8 cellular contexts compared by ENCODE assay signal in genomic region chr7:73738612-73739386, GRCh38. TPM values are rescaled to one million over a fixed set of nuclear protein-coding genes. Genes with fewer than 3 reads are reported as not detected.
A peak's percentile ranks its signal among the peaks of the same experiment; 100 is the strongest.
DNase-seq lines count a peak whose midpoint lies in the region; ATAC-seq and TF ChIP-seq lines count a peak whose summit lies in the region.

TSS of gene ABHD11 (minus strand) at chr7:73738802. CDS start at chr7:73738770, 32 bp downstream.

- ATAC-seq in GM18499 (IDR thresholded peaks at IDR 0.05; ENCODE audit: insufficient read depth, unreplicated experiment) (peak; percentile 57), HG02938 (IDR thresholded peaks at IDR 0.05; ENCODE audit: unreplicated experiment) (peak; percentile 88), T-helper 17 cell (peak; percentile 93)

- TF ChIP-seq POLR2A in prostate gland (IDR thresholded peaks at IDR 0.05), result peak; percentile 91

- peaks cover 22% of the 10 kb centered on the region for H3K4me1 ChIP-seq in left ventricle myocardium inferior
- H3K4me1 ChIP-seq in prostate gland (replicated peaks), result peaks cover 25% of the 10 kb centered on the region
- peaks cover 2% of the 10 kb centered on the region for H3K4me1 ChIP-seq in urinary bladder (ENCODE audit: insufficient read depth)

- peak; percentile 98 for DNase-seq in NCI-H187 (lab: John Stamatoyannopoulos, UW)
- peak; percentile 95 to 98 (median 97) for DNase-seq in T-helper 17 cell
- DNase-seq in amygdala (lab: John Stamatoyannopoulos, UW), result peak; percentile 52 to 99 (median 97)
- peak; percentile 98 for DNase-seq in left ventricle myocardium inferior
- peak; percentile 100 for DNase-seq in prostate gland (ENCODE audit: low spot score)

- H3K9me3 ChIP-seq in T-helper 17 cell (ENCODE audit: control insufficient read depth, low read length, poor library complexity, severe bottlenecking) (no peaks in the 10 kb centered on the region), left ventricle myocardium inferior (replicated peaks) (no peaks in the 10 kb centered on the region), prostate gland (no peaks in the 10 kb centered on the region)

- TF ChIP-seq CTCF in left ventricle myocardium inferior (IDR thresholded peaks at IDR 0.05; ENCODE audit: borderline replicate concordance) (no peak), prostate gland (IDR thresholded peaks at IDR 0.05) (peak in 2 of 4 experiments; percentile 12 to 30)

- H3K36me3 Mint-ChIP-seq in T-helper 17 cell (ENCODE audit: low read depth), result no peaks in the 10 kb centered on the region

- H3K4me3 ChIP-seq in left ventricle myocardium inferior (peak within 1 kb of the TSS; percentile 90), prostate gland (peak within 1 kb of the TSS; percentile 69 to 80), urinary bladder (ENCODE audit: low read depth, low read length) (peak within 1 kb of the TSS; percentile 63)

- H3K36me3 ChIP-seq in left ventricle myocardium inferior (peaks cover 22% of the 10 kb centered on the region), prostate gland (no peaks in the 10 kb centered on the region), urinary bladder (ENCODE audit: insufficient read depth) (no peaks in the 10 kb centered on the region)

- peak within 1 kb of the TSS; percentile 77 for H3K27ac Mint-ChIP-seq in T-helper 17 cell

- peaks cover 8% of the 10 kb centered on the region for H3K4me1 Mint-ChIP-seq in T-helper 17 cell

- H3K27me3 ChIP-seq in left ventricle myocardium inferior (ENCODE audit: low read depth), result no peaks in the 10 kb centered on the region
- no peaks in the 10 kb centered on the region for H3K27me3 ChIP-seq in prostate gland (replicated peaks; ENCODE audit: insufficient read depth)

- peak within 1 kb of the TSS; percentile 93 for H3K4me3 Mint-ChIP-seq in T-helper 17 cell

- intact Hi-C loops in left ventricle myocardium inferior (cut with micrococcal nuclease), result no loop called here
- intact Hi-C loops in prostate gland (cut with DNase I), result no loop called here

- H3K27me3 Mint-ChIP-seq in T-helper 17 cell, result no peaks in the 10 kb centered on the region

- WGBS in prostate gland, result under 1% methylated on average over 72 of the region's 84 CpGs
- under 1% methylated on average over 84 of the region's 84 CpGs for WGBS in urinary bladder

- H3K27ac ChIP-seq in left ventricle myocardium inferior (replicated peaks), result peak within 1 kb of the TSS; percentile 84
- H3K27ac ChIP-seq in prostate gland, result peak within 1 kb of the TSS; percentile 94 to 98
- H3K27ac ChIP-seq in urinary bladder (ENCODE audit: low read depth), result peak within 1 kb of the TSS; percentile 90

RNA-seq across cellular contexts. Expression of gene ABHD11, which starts in this region (rescaled TPM):
- 10 to 100 TPM; 14.0 to 15.1 TPM for total RNA-seq in T-helper 17 cell
- total RNA-seq in left ventricle myocardium inferior, result 25.2 TPM
- 10 to 100 TPM; 55.2 to 87.8 TPM for total RNA-seq in prostate gland
- total RNA-seq in urinary bladder, result 5.8 TPM
- 22.6 TPM for polyA plus RNA-seq in urinary bladder

Comparison
In these comparisons a context has a peak if more than half of its experiments do, and no peak if none do; other contexts are left out.
1. Peak in every context shown above with its lines: DNase-seq, ATAC-seq, H3K4me3 ChIP-seq and H3K27ac ChIP-seq.